Comparison of ENCODE assay signal across 15 cellular contexts in genomic region chr4:141121768-141122415, GRCh38. TPM values are rescaled to one million over a fixed set of nuclear protein-coding genes. Genes with fewer than 3 reads are reported as not detected.
DNase-seq lines count a peak whose midpoint lies in the region; ATAC-seq and TF ChIP-seq lines count a peak whose summit lies in the region.
"Had no signal": no experiment of that assay in that cellular context is flagged by ENCODE, and none has a peak within 500 bp of the region (broad histone marks: within the 10 kb centered on the region; RNA-seq: fewer than 3 reads in every experiment).

No MANE protein-coding gene starts in this region.

- no peak overlapping the region for H3K4me2 ChIP-seq in Karpas-422 (ENCODE audit: low read depth, low read length, poor library complexity, severe bottlenecking)
- H3K4me2 ChIP-seq: BLaER1 treated with 17β-estradiol and CSF1 and Interleukin-3, amounts not matched to agents 10 nM and 100 nM had no signal

- H3K27ac Mint-ChIP-seq in CD4-positive, alpha-beta T cell = no peak overlapping the region
- H3K27ac Mint-ChIP-seq: natural killer cell, type B pancreatic cell had no signal

- no peaks in the 10 kb centered on the region for H4K20me1 ChIP-seq in Karpas-422 (ENCODE audit: insufficient read depth, low read depth, low read length)
- H4K20me1 ChIP-seq: BLaER1 treated with 17β-estradiol and CSF1 and Interleukin-3, amounts not matched to agents 10 nM and 100 nM had no signal

- no peak overlapping the region for H3K27ac ChIP-seq in CD4-positive, alpha-beta T cell (ENCODE audit: low read depth, low read length)
- no peak overlapping the region for H3K27ac ChIP-seq in Karpas-422 (ENCODE audit: low read length)
- H3K27ac ChIP-seq: BLaER1 treated with 17β-estradiol and CSF1 and Interleukin-3, amounts not matched to agents 10 nM and 100 nM; prostate gland had no signal

- TF ChIP-seq CTCF in CD4-positive, alpha-beta T cell (IDR thresholded peaks at IDR 0.05) = no peak

- H3K9me2 ChIP-seq in Karpas-422 (replicated peaks; ENCODE audit: insufficient read depth, low read length) = no peaks in the 10 kb centered on the region

- no peak overlapping the region for H3K9ac ChIP-seq in Karpas-422 (ENCODE audit: low read length)
- H3K9ac ChIP-seq: BLaER1 treated with 17β-estradiol and CSF1 and Interleukin-3, amounts not matched to agents 10 nM and 100 nM had no signal

- DNase-seq in stimulated activated CD4-positive, alpha-beta T cell treated with anti-CD3 and anti-CD28 coated beads, Interleukin-1b, Interleukin-23, amount 100 ng/mL, for 48 hours = peak; percentile 1
- DNase-seq in stimulated activated CD4-positive, alpha-beta T cell treated with anti-CD3 and anti-CD28 coated beads, Interleukin-12 subunit alpha, Interleukin-12 subunit beta, amount 100 ng/mL, for 4 hours = no peak
- peak; percentile 5 for DNase-seq in NCI-H69 (lab: John Stamatoyannopoulos, UW)
- no peak for DNase-seq in CD4-positive, alpha-beta T cell
- DNase-seq in DMS53 treated with DMSO at 0.1 percent for 48 hours (lab: John Stamatoyannopoulos, UW; ENCODE audit: unreplicated experiment) = no peak
- no peak for DNase-seq in MG63
- DNase-seq in Karpas-422 = no peak
- DNase-seq: activated CD4-positive, alpha-beta T cell treated with anti-CD3 and anti-CD28 coated beads for 1 hour; activated gamma-delta T cell treated with Interleukin-2 at 50 U/mL for 16 hours; natural killer cell; NCI-H2107 had no signal

- H3K4me1 ChIP-seq in Karpas-422 (ENCODE audit: low read length) = no peaks in the 10 kb centered on the region
- H3K4me1 ChIP-seq: prostate gland had no signal

- intact Hi-C loops in CD4-positive, alpha-beta T cell (cut with DNase I, micrococcal nuclease) = no loop called here

- CTCF ChIA-PET in CD4-positive, alpha-beta T cell (lab: Charles Lee) = no interaction called here

- peaks cover 3% of the 10 kb centered on the region for H3K9me3 ChIP-seq in CD4-positive, alpha-beta T cell (ENCODE audit: control insufficient read depth, low read length)
- no peaks in the 10 kb centered on the region for H3K9me3 ChIP-seq in MG63
- H3K9me3 ChIP-seq in Karpas-422 (ENCODE audit: low read length) = no peaks in the 10 kb centered on the region
- H3K9me3 ChIP-seq: prostate gland had no signal

- POLR2A ChIA-PET in CD4-positive, alpha-beta T cell (lab: Charles Lee) = no interaction called here

- peaks cover 23% of the 10 kb centered on the region for H3K27me3 Mint-ChIP-seq in CD4-positive, alpha-beta T cell
- H3K27me3 Mint-ChIP-seq: type B pancreatic cell had no signal

- H3K4me1 Mint-ChIP-seq in CD4-positive, alpha-beta T cell (ENCODE audit: low read depth) = no peaks in the 10 kb centered on the region
- H3K4me1 Mint-ChIP-seq: natural killer cell had no signal

- H3K4me3 ChIP-seq in MG63 (no peak overlapping the region), Karpas-422 (ENCODE audit: low read length) (no peak overlapping the region)
- H3K4me3 ChIP-seq: BLaER1 treated with 17β-estradiol and CSF1 and Interleukin-3, amounts not matched to agents 10 nM and 100 nM; prostate gland had no signal

- no peaks in the 10 kb centered on the region for H3K9me3 Mint-ChIP-seq in CD4-positive, alpha-beta T cell
- H3K9me3 Mint-ChIP-seq: natural killer cell, type B pancreatic cell had no signal

- ATAC-seq in HG02973 (IDR thresholded peaks at IDR 0.05; ENCODE audit: unreplicated experiment) = peak; percentile 94
- no peak for ATAC-seq in CD4-positive, alpha-beta T cell (ENCODE audit: poor library complexity)
- ATAC-seq: natural killer cell had no signal

- no peaks in the 10 kb centered on the region; the same call in 1 of the 2 replicates for H3K36me3 ChIP-seq in MG63
- no peaks in the 10 kb centered on the region for H3K36me3 ChIP-seq in Karpas-422 (ENCODE audit: insufficient read depth, low read length)
- H3K36me3 ChIP-seq: BLaER1 treated with 17β-estradiol and CSF1 and Interleukin-3, amounts not matched to agents 10 nM and 100 nM; prostate gland had no signal

- H3K79me2 ChIP-seq in Karpas-422 (ENCODE audit: low read length) = no peaks in the 10 kb centered on the region

- peaks cover 5% of the 10 kb centered on the region for H3K27me3 ChIP-seq in CD4-positive, alpha-beta T cell (ENCODE audit: control insufficient read depth, insufficient read depth, low read length)
- H3K27me3 ChIP-seq in MG63 (no peaks in the 10 kb centered on the region), Karpas-422 (ENCODE audit: low read length) (no peaks in the 10 kb centered on the region)
- H3K27me3 ChIP-seq: BLaER1 treated with 17β-estradiol and CSF1 and Interleukin-3, amounts not matched to agents 10 nM and 100 nM had no signal

- no peak overlapping the region for H3K4me3 Mint-ChIP-seq in CD4-positive, alpha-beta T cell
- H3K4me3 Mint-ChIP-seq: natural killer cell, type B pancreatic cell had no signal

- no peak overlapping the region for H2AFZ ChIP-seq in Karpas-422 (ENCODE audit: low read length)

- H3K36me3 Mint-ChIP-seq in CD4-positive, alpha-beta T cell (ENCODE audit: low read depth) = no peaks in the 10 kb centered on the region
- H3K36me3 Mint-ChIP-seq: natural killer cell had no signal

RNA-seq across cellular contexts. Expression of gene RNF150, which starts 11.4 kb away (rescaled TPM):
- total RNA-seq in CD4-positive, alpha-beta T cell = not detected
- 7.4 and 9.1 TPM in 2 replicates for total RNA-seq in MG63 (2014; rRNA removed; shearing (Covaris generic); ENCODE audit: low replicate concordance)
- total RNA-seq in Karpas-422 (2014; rRNA removed; shearing (Covaris generic); ENCODE audit: low replicate concordance) = not detected in 2 replicates

Comparison
In these comparisons a context has a peak if more than half of its experiments do, and no peak if none do; other contexts are left out.
1. DNase-seq: peak in stimulated activated CD4-positive, alpha-beta T cell treated with anti-CD3 and anti-CD28 coated beads, Interleukin-1b, Interleukin-23, amount 100 ng/mL, for 48 hours (single experiment) and NCI-H69 (single experiment); none in stimulated activated CD4-positive, alpha-beta T cell treated with anti-CD3 and anti-CD28 coated beads, Interleukin-12 subunit alpha, Interleukin-12 subunit beta, amount 100 ng/mL, for 4 hours (single experiment), CD4-positive, alpha-beta T cell (0 of 10), DMS53 treated with DMSO at 0.1 percent for 48 hours (single experiment), MG63 (single experiment) and Karpas-422 (single experiment).